In the genomic region with DNA sequence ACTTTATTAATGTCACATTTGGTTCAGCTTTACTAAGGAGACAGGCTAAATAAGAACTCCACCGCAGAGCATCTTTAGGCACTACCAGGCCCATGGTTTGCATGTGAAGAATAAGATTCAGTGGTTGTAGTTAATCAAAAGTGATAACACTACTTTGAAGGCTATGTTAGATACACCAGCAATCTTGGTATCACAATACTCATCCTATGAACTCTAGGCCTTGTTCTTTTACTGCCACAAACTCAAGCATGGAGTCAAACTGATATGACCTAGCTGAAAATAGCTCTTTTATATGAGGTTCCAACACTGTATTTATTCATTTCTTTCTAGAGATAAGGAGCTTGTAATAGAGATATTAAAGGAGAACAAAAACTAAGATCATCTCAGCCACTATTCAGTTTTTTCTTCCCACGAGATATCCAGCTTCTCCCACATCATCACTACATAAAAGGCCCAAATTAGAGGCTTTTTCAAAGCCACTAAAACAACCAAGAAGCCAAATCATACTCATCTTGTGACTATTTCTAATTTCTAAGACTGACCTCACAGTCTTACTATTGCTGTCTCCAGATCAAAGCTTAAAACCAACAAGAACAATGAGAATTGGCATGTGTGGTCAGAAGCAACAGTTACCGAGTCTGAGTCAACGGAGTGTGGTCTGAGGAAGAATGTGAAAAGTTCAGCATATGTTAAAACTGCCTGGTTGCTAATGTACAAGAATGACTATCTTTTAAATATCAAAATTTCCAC, we compare ENCODE assay signal across 10 cellular contexts.
DNase-seq lines count a peak whose midpoint lies in the region; ATAC-seq and TF ChIP-seq lines count a peak whose summit lies in the region.
"Had no signal": no experiment of that assay in that cellular context is flagged by ENCODE, and none has a peak within 500 bp of the region (broad histone marks: within the 10 kb centered on the region; RNA-seq: fewer than 3 reads in every experiment).

No MANE protein-coding gene starts in this region.

- ATAC-seq in GM19395 (IDR thresholded peaks at IDR 0.05; ENCODE audit: unreplicated experiment) (peak; percentile 77), HG03378 (IDR thresholded peaks at IDR 0.05; ENCODE audit: unreplicated experiment) (peak; percentile 91)

- H3K4me3 ChIP-seq in astrocyte of the spinal cord (ENCODE audit: low read depth, low read length), result no peak overlapping the region

- TF ChIP-seq CTCF in astrocyte of the spinal cord (IDR thresholded peaks at IDR 0.05; ENCODE audit: low read depth, low read length), result no peak

- no peak overlapping the region for H3K27ac ChIP-seq in substantia nigra (ENCODE audit: low read depth, low read length, poor library complexity, severe bottlenecking)

- DNase-seq in ACHN (peak; percentile 61), astrocyte of the spinal cord (ENCODE audit: low read depth, low spot score) (peak; percentile 98), DMS53 (lab: John Stamatoyannopoulos, UW) (no peak), substantia nigra (lab: John Stamatoyannopoulos, UW) (no peak), NCI-H1436 treated with DMSO at 0.1 percent for 48 hours (lab: John Stamatoyannopoulos, UW) (no peak), activated gamma-delta T cell treated with Interleukin-2 at 50 U/mL for 16 hours (no peak)
- DNase-seq: activated CD4-positive, alpha-beta T cell treated with anti-CD3 and anti-CD28 coated beads, Interleukin-2, amount 50 U/mL, for 48 hours; naive B cell had no signal

- in situ Hi-C loops in ACHN (cut with HindIII; ENCODE audit: low pct_ligation_motif_present, low pct_unique_long_range_greater_than_20kb, low sequenced_read_pairs), result no loop called here
- in situ Hi-C loops in astrocyte of the spinal cord (cut with HindIII; ENCODE audit: low sequenced_read_pairs), result no loop called here

Comparison
In these comparisons a context has a peak if more than half of its experiments do, and no peak if none do; other contexts are left out.
1. DNase-seq: peak in ACHN (single experiment) and astrocyte of the spinal cord (single experiment); none in DMS53 (single experiment), substantia nigra (0 of 49), NCI-H1436 treated with DMSO at 0.1 percent for 48 hours (single experiment) and activated gamma-delta T cell treated with Interleukin-2 at 50 U/mL for 16 hours (single experiment).